In the genomic region with DNA sequence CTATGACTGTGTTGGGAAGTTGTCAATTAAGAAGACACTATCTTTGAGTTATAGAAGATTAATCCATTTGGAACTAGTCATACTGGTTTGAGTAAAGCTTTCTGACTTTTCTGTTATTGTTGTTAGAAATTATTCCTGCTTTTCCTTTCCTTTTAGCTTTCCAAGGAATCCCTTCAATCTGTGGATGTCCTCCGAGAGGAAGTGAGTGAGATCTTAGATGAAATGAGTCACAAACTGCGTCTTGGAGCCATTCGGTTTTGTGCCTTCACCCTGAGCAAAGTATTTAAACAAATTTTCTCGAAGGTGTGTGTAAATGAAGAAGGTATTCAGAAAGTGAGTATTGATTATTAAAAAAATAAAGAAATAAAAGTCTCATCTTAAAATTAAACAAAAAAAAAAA, we compare ENCODE assay signal across 10 cellular contexts.
"Had no signal": no experiment of that assay in that cellular context is flagged by ENCODE, and none has a peak within 500 bp of the region (broad histone marks: within the 10 kb centered on the region; RNA-seq: fewer than 3 reads in every experiment).

No MANE protein-coding gene starts in this region.

- H2AFZ ChIP-seq: GM23248, GM23338 had no signal

- H3K4me2 ChIP-seq: GM23338 had no signal

- H3K4me1 ChIP-seq: HAP-1 had no signal

- H3K9me3 Mint-ChIP-seq: GM23338, H9 had no signal

- H3K27ac Mint-ChIP-seq: GM23338, H9, HFFc6 had no signal

- FAIRE-seq: H1, H54 had no signal

- H3K9ac ChIP-seq: GM23248 had no signal

- H3K4me3 Mint-ChIP-seq: GM23338, H9, HFFc6 had no signal

- ATAC-seq: GM23338, HCT116 had no signal

- H3K27ac ChIP-seq: GM23248 had no signal

- H3K4me3 ChIP-seq: GM23248, GM23338, HAP-1 had no signal

- DNase-seq: GM23248, GOT3, H7, H9, HFFc6 had no signal

- H3K9me3 ChIP-seq: HAP-1 had no signal

- H3K4me1 Mint-ChIP-seq: GM23338, H9 had no signal
